ENCODE assay signal across 23 cellular contexts in genomic region chr3:4615734-4616133, GRCh38.
"Had no signal": no experiment of that assay in that cellular context is flagged by ENCODE, and none has a peak within 500 bp of the region (broad histone marks: within the 10 kb centered on the region; RNA-seq: fewer than 3 reads in every experiment).

No MANE protein-coding gene starts in this region.

- H3K27ac Mint-ChIP-seq: activated naive CD8-positive, alpha-beta T cell treated with anti-CD3 and anti-CD28 coated beads, Interleukin-2, amount 10 ng/mL, durations not matched to agents 7 days and 5 days; T-helper 2 cell treated with Interferon-gamma antibody and Interleukin-4, amounts not matched to agents 5 μg/mL and 100 μg/mL, for 36 hours; type B pancreatic cell had no signal

- H3K27me3 Mint-ChIP-seq: naive B cell had no signal

- ATAC-seq: esophagus mucosa; stimulated activated naive CD8-positive, alpha-beta T cell treated with anti-CD3 and anti-CD28 coated beads, Interleukin-15, Interleukin-2, amounts not matched to agents 100 U/mL and 50 U/mL, for 24 hours had no signal

- DNase-seq: activated CD4-positive, alpha-beta T cell treated with anti-CD3 and anti-CD28 coated beads for 48 hours; activated CD4-positive, alpha-beta T cell treated with anti-CD3 and anti-CD28 coated beads, Interleukin-2, amount 50 U/mL, for 48 hours; activated CD4-positive, CD25-positive, alpha-beta regulatory T cell; activated CD8-positive, alpha-beta memory T cell treated with anti-CD3 and anti-CD28 coated beads for 24 hours; activated effector memory CD4-positive, alpha-beta T cell treated with Interleukin-2 at 50 U/mL for 16 hours; activated naive CD4-positive, alpha-beta T cell treated with Interleukin-2 at 50 U/mL for 16 hours; activated naive CD8-positive, alpha-beta T cell treated with anti-CD3 and anti-CD28 coated beads, Interleukin-2, amount 10 ng/mL, durations not matched to agents 7 days and 5 days; amniotic stem cell; brain microvascular endothelial cell; caudate nucleus; foreskin fibroblast; head of caudate nucleus; naive B cell; ovary; retina; sigmoid colon; stimulated activated naive CD8-positive, alpha-beta T cell treated with anti-CD3 and anti-CD28 coated beads, Interleukin-15, Interleukin-2, amounts not matched to agents 100 U/mL and 50 U/mL, for 24 hours; substantia nigra; T-helper 1 cell; uterus had no signal

- H3K4me3 Mint-ChIP-seq: activated naive CD8-positive, alpha-beta T cell treated with anti-CD3 and anti-CD28 coated beads, Interleukin-2, amount 10 ng/mL, durations not matched to agents 7 days and 5 days; T-helper 2 cell treated with Interferon-gamma antibody and Interleukin-4, amounts not matched to agents 5 μg/mL and 100 μg/mL, for 36 hours; type B pancreatic cell had no signal

- H3K36me3 Mint-ChIP-seq: type B pancreatic cell had no signal
